9 cellular contexts compared by ENCODE assay signal in the genomic region with DNA sequence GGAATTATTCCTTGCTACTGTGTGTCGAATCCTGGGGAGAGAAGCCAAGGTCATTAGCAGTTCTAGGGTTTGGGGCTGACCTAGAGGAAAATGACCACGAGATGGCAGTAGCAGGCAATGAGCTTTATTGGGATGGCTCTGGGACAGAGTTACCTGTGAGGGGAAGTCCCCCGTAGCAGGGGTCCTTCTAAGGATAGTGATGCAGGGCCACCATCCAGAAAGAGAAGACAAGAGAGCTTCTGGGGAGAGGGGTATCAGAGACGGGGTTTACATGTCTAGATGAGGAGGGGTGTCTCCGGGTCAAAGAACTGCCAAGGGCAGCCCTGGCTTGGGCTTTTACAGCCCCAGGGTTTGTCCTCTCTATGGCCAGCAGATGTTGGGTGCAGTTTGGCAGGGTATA. TPM values are rescaled to one million over a fixed set of nuclear protein-coding genes. Genes with fewer than 3 reads are reported as not detected.
DNase-seq lines count a peak whose midpoint lies in the region; ATAC-seq, FAIRE-seq and TF ChIP-seq lines count a peak whose summit lies in the region.
"Had no signal": no experiment of that assay in that cellular context is flagged by ENCODE, and none has a peak within 500 bp of the region (broad histone marks: within the 10 kb centered on the region; RNA-seq: fewer than 3 reads in every experiment).

No MANE protein-coding gene starts in this region.

- RAD21 ChIA-PET in GM12878 (lab: Charles Lee; ENCODE audit: unreplicated experiment): interaction anchor here (0.5 to 2.2 kb wide), 9 partner anchors 10 to 304 kb away, joined by 3 to 24 read pairs (median 4); no protein-coding TSS in a partner anchor

- in situ Hi-C loops in GM12878 (cut with MboI): loop anchor here (5.0 kb wide), 1 partner anchor 56 kb away; no protein-coding TSS in a partner anchor

- 1% methylated on average over 5 of the region's 5 CpGs for WGBS in GM12878 (ENCODE audit: insufficient coverage, insufficient replicate concordance, low lambda C conversion rate, missing lambda C conversion rate)

- peak; percentile 78 for TF ChIP-seq RAD21 in GM12878 (IDR thresholded peaks at IDR 0.05; ENCODE audit: insufficient read depth, low read depth, low read length)

- intact Hi-C loops in GM12878 (cut with micrococcal nuclease; ENCODE audit: unreplicated experiment): loop anchor here (1.0 to 10.0 kb wide), 3 partner anchors 60 to 322 kb away; no protein-coding TSS in a partner anchor

- H3K27ac ChIP-seq in GM12878 (ENCODE audit: control insufficient read depth, insufficient read depth): no peak overlapping the region

- H3K79me2 ChIP-seq in GM12878 (ENCODE audit: control insufficient read depth, insufficient read depth, low read length): no peaks in the 10 kb centered on the region

- no peak overlapping the region for H3K9ac ChIP-seq in GM12878 (ENCODE audit: control insufficient read depth, insufficient read depth, low read length)

- CTCF ChIA-PET in GM12878 (lab: Yijun Ruan, JAX): interaction anchor here (0.6 to 6.3 kb wide), 49 partner anchors 12 to 496 kb away, joined by 3 to 135 read pairs (median 4); partner anchors contain the start of genes C17orf107, CHRNE and MYBBP1A

- H3K4me3 ChIP-seq in GM12878: no peak overlapping the region

- peak; percentile 60 for DNase-seq in EL
- DNase-seq in RKO (ENCODE audit: low spot score): peak; percentile 72
- no peak for DNase-seq in GM12878 (ENCODE audit: low read depth, low spot score)
- DNase-seq in inferior parietal cortex (ENCODE audit: extremely low spot score): peak; percentile 74
- DNase-seq in stimulated activated CD4-positive, alpha-beta T cell treated with anti-CD3 and anti-CD28 coated beads, Interleukin-4, amount 100 ng/mL, for 1 hour: peak; percentile 35
- no peak for DNase-seq in foreskin melanocyte

- TF ChIP-seq CTCF in LNCAP (IDR thresholded peaks at IDR 0.05) (peak; percentile 88), GM12878 (IDR thresholded peaks at IDR 0.05 in 2 of 3, conservative IDR thresholded peaks at IDR 0.05 in 1 of 3; ENCODE audit: control insufficient read depth in 2 of 3, extremely low read depth in 1 of 3, insufficient read depth in 1 of 3, low read depth in 3 of 3, low read length in 3 of 3) (peak; percentile 61 to 79 (median 78))

- no peaks in the 10 kb centered on the region for H3K36me3 ChIP-seq in GM12878 (ENCODE audit: control insufficient read depth in 2 of 2, insufficient read depth in 2 of 2, low read length in 1 of 2)

- H3K4me1 ChIP-seq in GM12878 (ENCODE audit: control insufficient read depth, insufficient read depth, low read length): peaks cover 20% of the 10 kb centered on the region

- peak; percentile 75 for ATAC-seq in GM12878
- ATAC-seq in GM18907 (IDR thresholded peaks at IDR 0.05; ENCODE audit: unreplicated experiment): no peak

- no peak for TF ChIP-seq POLR2A in GM12878 (IDR thresholded peaks at IDR 0.05; ENCODE audit: low read depth, low read length)

- H2AFZ ChIP-seq in GM12878 (ENCODE audit: control insufficient read depth, low read depth, low read length): no peak overlapping the region

- no peaks in the 10 kb centered on the region; the same call in 1 of the 3 replicates for H3K9me3 ChIP-seq in GM12878 (replicated peaks; ENCODE audit: control insufficient read depth, insufficient read depth, low read length)

- H4K20me1 ChIP-seq in GM12878 (ENCODE audit: control insufficient read depth, insufficient read depth): no peaks in the 10 kb centered on the region

- no peaks in the 10 kb centered on the region for H3K27me3 ChIP-seq in GM12878 (replicated peaks in 1 of 2; ENCODE audit: control insufficient read depth in 2 of 2, insufficient read depth in 2 of 2, low read length in 1 of 2)

- SMC1A ChIA-PET in GM12878 (lab: Charles Lee; ENCODE audit: uncharacterized antibody, unreplicated experiment): interaction anchor here (0.7 to 2.1 kb wide), 11 partner anchors 31 to 336 kb away, joined by 3 to 31 read pairs (median 3); partner anchors contain the start of genes CHRNE and PELP1

- TF ChIP-seq EP300 in GM12878 (IDR thresholded peaks at IDR 0.05; ENCODE audit: borderline replicate concordance in 1 of 2, control insufficient read depth in 1 of 2, low read depth in 2 of 2, low read length in 2 of 2): no peak

- no peak overlapping the region for H3K4me2 ChIP-seq in GM12878 (ENCODE audit: control insufficient read depth, insufficient read depth)

- POLR2A ChIA-PET in GM12878 (lab: Charles Lee): interaction anchor here (0.6 to 0.8 kb wide), 2 partner anchors 12 to 69 kb away, joined by 3 read pairs; partner anchors contain the start of gene MYBBP1A

- FAIRE-seq in GM12878 (lab: Jason Lieb, UNC): peak; percentile 88
- FAIRE-seq: TTC549 had no signal

- BruUV-seq in GM12878 (replicated peaks; lab: Mats Ljungman, UMichigan): no TSS peak

TF ChIP-seq in GM12878, 131 proteins besides CTCF, POLR2A, EP300 and RAD21 (continues in another document):
- TF ChIP-seq RBBP5 (conservative IDR thresholded peaks at IDR 0.05) (no peak), ATF7 (IDR thresholded peaks at IDR 0.05; ENCODE audit: low read depth) (no peak), HCFC1 (IDR thresholded peaks at IDR 0.05; ENCODE audit: low read length) (no peak), SMC3 (IDR thresholded peaks at IDR 0.05; ENCODE audit: borderline replicate concordance, low read length) (peak; percentile 77), TARDBP (IDR thresholded peaks at IDR 0.05; ENCODE audit: borderline replicate concordance) (no peak), SUPT20H (IDR thresholded peaks at IDR 0.05; ENCODE audit: borderline replicate concordance, control insufficient read depth, low read depth, low read length) (no peak), ATF3 (IDR thresholded peaks at IDR 0.05; ENCODE audit: borderline replicate concordance, extremely low read depth, low read depth, low read length) (no peak), YY1 (IDR thresholded peaks at IDR 0.05; ENCODE audit: low read depth, low read length) (0 out of 2 replicates have a peak, but pooled peaks have one; percentile 10), HDAC2 (IDR thresholded peaks at IDR 0.05) (no peak)

RNA-seq across cellular contexts. Expression of gene GGT6, which starts 6.4 kb away (rescaled TPM):
- total RNA-seq in GM12878 (2013; cell fraction: nucleolus; rRNA removed): not detected in 2 replicates
- total RNA-seq in GM12878 (2014; rRNA removed): 0.82 TPM in 1 of 2 replicates, not detected in the other
- total RNA-seq in GM12878 (2014; rRNA removed; fragmentation: Illumina TruSeq; extraction: Trizol): 0.13 TPM in 1 of 2 replicates, not detected in the other
- total RNA-seq in GM12878 (2021): 0.16 and 0.26 TPM in 2 replicates
- not detected for polyA plus RNA-seq in GM12878 (2011; ENCODE audit: low read depth)
- not detected in 2 replicates for polyA plus RNA-seq in GM12878 (2011; rRNA removed)
- polyA plus RNA-seq in GM12878 (2011; cell fraction: cytosol; rRNA removed): not detected in 2 replicates
- polyA plus RNA-seq in GM12878 (2011; cell fraction: nucleus; rRNA removed): 0.13 TPM in 1 of 2 replicates, not detected in the other
- not detected in 2 replicates for polyA plus RNA-seq in GM12878 (2012)
- 0.01 TPM in 1 of 2 replicates, not detected in the other for polyA plus RNA-seq in GM12878 (2014; fragmentation: Illumina TruSeq; extraction: Trizol)
- polyA plus RNA-seq in GM12878 (2014; fragmentation: Nextera tagmentation; extraction: Ambion mirVana): not detected
- polyA plus RNA-seq in GM12878 (2014; rRNA removed): 0.19 and 0.22 TPM in 2 replicates
- under 1 TPM in 1 of 2 experiments, not detected in 1; 0.12 TPM for polyA plus RNA-seq in GM12878 (2016; fragmentation: Nextera tagmentation; extraction: Ambion mirVana)
- not detected in 2 replicates for polyA minus RNA-seq in GM12878 (2011; rRNA and poly(A)+ RNA removed)
- not detected in 2 replicates for polyA minus RNA-seq in GM12878 (2011; cell fraction: cytosol; rRNA and poly(A)+ RNA removed)
- not detected in 2 replicates for polyA minus RNA-seq in GM12878 (2011; cell fraction: nucleus; rRNA and poly(A)+ RNA removed)

RNA-seq across cellular contexts. Expression of gene MYBBP1A, which starts 11.6 kb away (rescaled TPM):
- total RNA-seq in GM12878 (2013; cell fraction: nucleolus; rRNA removed): 120 and 130 TPM in 2 replicates
- total RNA-seq in GM12878 (2014; rRNA removed) (98.5 and 120 TPM in 2 replicates), GM12878 (2014; rRNA removed; fragmentation: Illumina TruSeq; extraction: Trizol) (30.7 and 40.5 TPM in 2 replicates), GM12878 (2021) (115 and 121 TPM in 2 replicates)
- 17.5 TPM for polyA plus RNA-seq in GM12878 (2011; ENCODE audit: low read depth)
- polyA plus RNA-seq in GM12878 (2011; rRNA removed) (13.1 and 29.5 TPM in 2 replicates), GM12878 (2014; fragmentation: Illumina TruSeq; extraction: Trizol) (17.8 and 54.2 TPM in 2 replicates), GM12878 (2014; fragmentation: Nextera tagmentation; extraction: Ambion mirVana) (1 to 10 TPM; 2.5 to 4.2 TPM), GM12878 (2014; rRNA removed) (89.0 and 126 TPM in 2 replicates), GM12878 (2016; fragmentation: Nextera tagmentation; extraction: Ambion mirVana) (100 to 1,000 TPM; 118 to 120 TPM)
- polyA plus RNA-seq in GM12878 (2011; cell fraction: cytosol; rRNA removed): 25.7 and 40.7 TPM in 2 replicates
- 182 and 265 TPM in 2 replicates for polyA plus RNA-seq in GM12878 (2011; cell fraction: nucleus; rRNA removed)
- polyA plus RNA-seq in GM12878 (2012): 43.0 and 54.9 TPM in 2 replicates
- polyA minus RNA-seq in GM12878 (2011; rRNA and poly(A)+ RNA removed): 43.4 and 52.2 TPM in 2 replicates
- 37.6 and 40.4 TPM in 2 replicates for polyA minus RNA-seq in GM12878 (2011; cell fraction: cytosol; rRNA and poly(A)+ RNA removed)
- polyA minus RNA-seq in GM12878 (2011; cell fraction: nucleus; rRNA and poly(A)+ RNA removed): 50.7 and 108 TPM in 2 replicates

RNA-seq across cellular contexts. Expression of gene SMTNL2, which starts 17.5 kb away (rescaled TPM):
- total RNA-seq in GM12878 (2013; cell fraction: nucleolus; rRNA removed): not detected in 2 replicates
- total RNA-seq in GM12878 (2014; rRNA removed): not detected in 2 replicates
- not detected in 2 replicates for total RNA-seq in GM12878 (2014; rRNA removed; fragmentation: Illumina TruSeq; extraction: Trizol)
- total RNA-seq in GM12878 (2021): not detected in 2 replicates
- not detected for polyA plus RNA-seq in GM12878 (2011; ENCODE audit: low read depth)
- polyA plus RNA-seq in GM12878 (2011; rRNA removed): not detected in 2 replicates
- not detected in 2 replicates for polyA plus RNA-seq in GM12878 (2011; cell fraction: cytosol; rRNA removed)
- polyA plus RNA-seq in GM12878 (2011; cell fraction: nucleus; rRNA removed): not detected in 2 replicates
- not detected in 2 replicates for polyA plus RNA-seq in GM12878 (2012)
- not detected in 2 replicates for polyA plus RNA-seq in GM12878 (2014; fragmentation: Illumina TruSeq; extraction: Trizol)
- polyA plus RNA-seq in GM12878 (2014; fragmentation: Nextera tagmentation; extraction: Ambion mirVana): not detected
- not detected in 2 replicates for polyA plus RNA-seq in GM12878 (2014; rRNA removed)
- not detected for polyA plus RNA-seq in GM12878 (2016; fragmentation: Nextera tagmentation; extraction: Ambion mirVana)
- not detected in 2 replicates for polyA minus RNA-seq in GM12878 (2011; rRNA and poly(A)+ RNA removed)
- not detected in 2 replicates for polyA minus RNA-seq in GM12878 (2011; cell fraction: cytosol; rRNA and poly(A)+ RNA removed)
- polyA minus RNA-seq in GM12878 (2011; cell fraction: nucleus; rRNA and poly(A)+ RNA removed): not detected in 2 replicates

Comparison
In these comparisons a context has a peak if more than half of its experiments do, and no peak if none do; other contexts are left out.
1. DNase-seq: peak in EL (single experiment), RKO (single experiment), inferior parietal cortex (single experiment) and stimulated activated CD4-positive, alpha-beta T cell treated with anti-CD3 and anti-CD28 coated beads, Interleukin-4, amount 100 ng/mL, for 1 hour (single experiment); none in GM12878 (single experiment) and foreskin melanocyte (single experiment).